9 cellular contexts compared by ENCODE assay signal in the genomic region with DNA sequence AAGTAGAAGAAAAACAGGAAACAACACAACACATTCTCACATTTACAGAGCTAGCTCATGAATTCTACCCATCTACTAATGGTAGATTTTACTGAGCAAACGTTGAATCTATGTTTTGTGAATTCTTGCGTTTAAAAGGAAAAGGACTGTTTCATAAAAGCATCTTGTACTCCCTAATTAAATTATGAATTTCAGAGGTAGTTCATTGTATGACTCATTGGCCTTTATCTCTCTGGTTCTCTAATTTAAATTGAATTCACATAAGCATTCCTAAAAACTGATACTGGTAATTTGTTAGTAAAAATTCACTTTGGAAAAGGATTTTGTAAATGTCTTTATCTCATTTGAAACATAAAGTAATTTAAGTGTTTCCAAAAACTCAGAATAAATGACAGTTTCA.
"Had no signal": no experiment of that assay in that cellular context is flagged by ENCODE, and none has a peak within 500 bp of the region (broad histone marks: within the 10 kb centered on the region; RNA-seq: fewer than 3 reads in every experiment).

No MANE protein-coding gene starts in this region.

- H3K4me1 ChIP-seq: HAP-1 had no signal

- H3K9ac ChIP-seq: GM23248 had no signal

- H3K9me3 ChIP-seq: HAP-1 had no signal

- H2AFZ ChIP-seq: GM23248 had no signal

- H3K27ac ChIP-seq: GM23248 had no signal

- DNase-seq: GM23248, GOT3, H7, HFFc6, KG1 had no signal

- H3K4me3 ChIP-seq: GM23248, HAP-1, K562 had no signal

- H3K36me3 ChIP-seq: HAP-1 had no signal

- FAIRE-seq: HepG2, K562 had no signal

- ATAC-seq: HCT116, HepG2, K562 had no signal
